Comparison of ENCODE assay signal across 10 cellular contexts in the genomic region with DNA sequence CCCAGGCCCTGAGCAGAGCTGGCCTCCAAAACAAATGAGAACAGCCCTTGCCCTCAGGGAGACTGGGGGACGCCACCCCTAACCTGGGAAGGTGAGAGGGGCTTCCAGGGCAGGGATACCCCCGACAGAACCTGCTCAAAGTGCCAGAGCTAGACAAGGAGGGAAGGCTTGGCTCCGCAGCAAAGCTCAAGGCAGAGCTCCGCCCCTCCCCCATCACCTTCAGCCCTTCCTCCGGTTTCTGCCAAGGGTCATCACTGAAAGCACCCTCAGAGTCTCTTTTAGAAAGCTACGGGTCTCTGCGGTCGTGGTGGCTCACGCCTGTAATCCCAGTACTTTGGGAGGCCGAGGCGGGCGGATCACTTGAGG.
DNase-seq lines count a peak whose midpoint lies in the region; ATAC-seq and TF ChIP-seq lines count a peak whose summit lies in the region.
"Had no signal": no experiment of that assay in that cellular context is flagged by ENCODE, and none has a peak within 500 bp of the region (broad histone marks: within the 10 kb centered on the region; RNA-seq: fewer than 3 reads in every experiment).

No MANE protein-coding gene starts in this region.

- no peaks in the 10 kb centered on the region for H3K9me3 ChIP-seq in DND-41 (ENCODE audit: insufficient read depth, low read length, severe bottlenecking)

- no peaks in the 10 kb centered on the region for H3K27me3 ChIP-seq in DND-41 (ENCODE audit: insufficient read depth, low read length, poor library complexity)
- no peaks in the 10 kb centered on the region for H3K27me3 ChIP-seq in KMS-11 (ENCODE audit: insufficient read depth, low read depth)

- H3K4me2 ChIP-seq in DND-41 (ENCODE audit: insufficient read depth, low read length) (peak overlapping the region; percentile 86), KMS-11 (peak overlapping the region; percentile 86)

- H3K27ac ChIP-seq in DND-41 (ENCODE audit: low read length) (peak overlapping the region; percentile 94), KMS-11 (no peak overlapping the region)

- DNase-seq in DND-41: peak; percentile 17
- no peak for DNase-seq in MCF 10A (ENCODE audit: unreplicated experiment)
- peak; percentile 61 for DNase-seq in nephron progenitor cell
- no peak for DNase-seq in HuH-7.5 (ENCODE audit: low spot score)
- no peak for DNase-seq in 8988T
- DNase-seq in NCI-H1436 treated with DMSO at 0.1 percent for 48 hours (lab: John Stamatoyannopoulos, UW): no peak
- DNase-seq: kidney, SIG-M5 had no signal

- CTCF ChIA-PET in MCF 10A (lab: Yijun Ruan, JAX): interaction anchor here (0.6 to 2.0 kb wide), 10 partner anchors 14 to 478 kb away, joined by 3 to 7 read pairs (median 3); no protein-coding TSS in a partner anchor

- H3K9me3 Mint-ChIP-seq in MCF 10A (ENCODE audit: unreplicated experiment) (no peaks in the 10 kb centered on the region), nephron progenitor cell (no peaks in the 10 kb centered on the region)

- POLR2A ChIA-PET in MCF 10A (lab: Yijun Ruan, JAX): interaction anchor here (0.6 to 1.4 kb wide), 5 partner anchors 14 to 139 kb away, joined by 3 to 7 read pairs (median 3); no protein-coding TSS in a partner anchor

- peaks cover 58% of the 10 kb centered on the region for H3K4me1 ChIP-seq in DND-41 (ENCODE audit: insufficient read depth, low read length)
- H3K4me1 ChIP-seq in KMS-11 (ENCODE audit: low read depth, poor library complexity, severe bottlenecking): peaks cover 72% of the 10 kb centered on the region

- H3K9ac ChIP-seq in DND-41 (ENCODE audit: low read depth, low read length) (peak overlapping the region; percentile 78), KMS-11 (no peak overlapping the region; the same call in 1 of the 2 replicates)

- H3K36me3 Mint-ChIP-seq in MCF 10A (ENCODE audit: insufficient read depth, unreplicated experiment) (no peaks in the 10 kb centered on the region), nephron progenitor cell (ENCODE audit: low read depth) (no peaks in the 10 kb centered on the region)

- H3K4me3 Mint-ChIP-seq in MCF 10A (ENCODE audit: unreplicated experiment) (peak overlapping the region; percentile 73), nephron progenitor cell (peak overlapping the region; percentile 87)

- BruUV-seq in MCF 10A (replicated peaks; lab: Mats Ljungman, UMichigan): no TSS peak

- ATAC-seq in DND-41 (ENCODE audit: insufficient read depth, low read depth) (no peak), HG02623 (IDR thresholded peaks at IDR 0.05; ENCODE audit: unreplicated experiment) (no peak)

- no peaks in the 10 kb centered on the region for H3K36me3 ChIP-seq in DND-41 (ENCODE audit: insufficient read depth, low read length)
- no peaks in the 10 kb centered on the region for H3K36me3 ChIP-seq in KMS-11 (ENCODE audit: insufficient read depth)

- peaks cover 13% of the 10 kb centered on the region for H3K79me2 ChIP-seq in DND-41 (ENCODE audit: insufficient read depth, low read length)
- no peaks in the 10 kb centered on the region for H3K79me2 ChIP-seq in KMS-11 (ENCODE audit: insufficient read depth, low read depth)

- TF ChIP-seq CTCF in DND-41 (IDR thresholded peaks at IDR 0.05; ENCODE audit: borderline replicate concordance, extremely low read depth, low read length, poor library complexity, severe bottlenecking) (no peak), KMS-11 (conservative IDR thresholded peaks at IDR 0.05; ENCODE audit: low read depth, low read length) (no peak), MCF 10A (IDR thresholded peaks at IDR 0.05; ENCODE audit: unreplicated experiment) (no peak), nephron progenitor cell (IDR thresholded peaks at IDR 0.05) (no peak)

- H3K27ac Mint-ChIP-seq in MCF 10A (ENCODE audit: low read depth, unreplicated experiment) (no peak overlapping the region), nephron progenitor cell (peak overlapping the region; percentile 92)

- H4K20me1 ChIP-seq in DND-41 (ENCODE audit: insufficient read depth, low read length): no peaks in the 10 kb centered on the region
- H4K20me1 ChIP-seq in KMS-11 (ENCODE audit: insufficient read depth): no peaks in the 10 kb centered on the region

- H3K4me3 ChIP-seq in DND-41 (ENCODE audit: low read depth in 1 of 2, low read length in 2 of 2): peak overlapping the region in 1 of 2 experiments; percentile 82; a peak in 2 of 4 replicates
- no peak overlapping the region for H3K4me3 ChIP-seq in KMS-11 (IDR thresholded peaks at IDR 0.05; ENCODE audit: insufficient read depth, low read depth, low read length)

- H3K27me3 Mint-ChIP-seq in MCF 10A (ENCODE audit: insufficient read depth, unreplicated experiment) (no peaks in the 10 kb centered on the region), nephron progenitor cell (ENCODE audit: low read depth, poor library complexity) (peaks cover 3% of the 10 kb centered on the region)

- peaks cover 10% of the 10 kb centered on the region for H3K4me1 Mint-ChIP-seq in MCF 10A (ENCODE audit: insufficient read depth, unreplicated experiment)
- peaks cover 76% of the 10 kb centered on the region for H3K4me1 Mint-ChIP-seq in nephron progenitor cell

- intact Hi-C loops in MCF 10A (cut with micrococcal nuclease): loop anchor here (1.0 kb wide), 1 partner anchor 71 kb away; no protein-coding TSS in a partner anchor

- H2AFZ ChIP-seq in DND-41 (ENCODE audit: low read depth, low read length) (peak overlapping the region; percentile 84), KMS-11 (ENCODE audit: low read depth) (peak overlapping the region; percentile 97)

Comparison
In these comparisons a context has a peak if more than half of its experiments do, and no peak if none do; other contexts are left out.
1. DNase-seq: peak in DND-41 (single experiment) and nephron progenitor cell (single experiment); none in MCF 10A (single experiment), HuH-7.5 (single experiment), 8988T (single experiment) and NCI-H1436 treated with DMSO at 0.1 percent for 48 hours (single experiment).